ENCODE assay signal across 11 cellular contexts in the genomic region with DNA sequence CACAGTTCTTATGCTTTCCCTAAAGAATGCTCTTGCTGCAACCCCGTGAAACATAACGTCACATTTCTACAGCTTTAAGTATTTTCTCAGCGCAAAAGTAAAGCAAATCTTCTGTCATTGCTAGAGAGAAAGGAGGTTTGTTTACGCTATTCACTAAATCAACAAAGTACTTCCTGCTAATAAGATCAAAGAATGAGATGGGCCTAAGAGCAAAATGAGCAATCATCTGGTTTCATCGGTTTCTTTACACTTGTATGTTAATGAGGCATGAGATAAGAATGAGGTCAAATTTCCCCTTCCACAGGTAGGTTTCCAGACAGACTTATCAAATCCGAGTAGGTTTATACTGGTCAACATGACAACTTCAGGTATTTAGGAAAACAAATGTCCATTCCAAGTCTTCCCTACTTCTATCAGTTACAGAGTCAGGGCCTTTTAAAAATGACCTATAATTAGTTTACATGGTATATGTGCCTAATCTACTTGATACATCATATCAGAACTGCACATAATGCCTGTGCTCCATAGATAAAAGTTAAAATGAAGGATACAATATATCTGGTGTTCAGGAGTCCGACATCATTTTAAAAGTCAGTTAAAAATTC. TPM values are rescaled to one million over a fixed set of nuclear protein-coding genes. Genes with fewer than 3 reads are reported as not detected.
DNase-seq lines count a peak whose midpoint lies in the region; ATAC-seq lines count a peak whose summit lies in the region.
"Had no signal": no experiment of that assay in that cellular context is flagged by ENCODE, and none has a peak within 500 bp of the region (broad histone marks: within the 10 kb centered on the region; RNA-seq: fewer than 3 reads in every experiment).

No MANE protein-coding gene starts in this region.

- no peaks in the 10 kb centered on the region; the same call in 1 of the 2 replicates for H3K9me3 ChIP-seq in HUES6 (ENCODE audit: control insufficient read depth, insufficient read depth, low read depth, low read length)
- H3K9me3 ChIP-seq in aorta (ENCODE audit: control insufficient read depth, low read length), result no peaks in the 10 kb centered on the region

- ATAC-seq in activated T-cell treated with anti-CD3 and anti-CD28 coated beads, Interleukin-2, amount 50 U/mL, for 72 hours (replicated peaks in 1 of 2), result peak; percentile 27 to 58
- peak; percentile 60 for ATAC-seq in stimulated activated effector memory CD8-positive, alpha-beta T cell treated with anti-CD3 and anti-CD28 coated beads, Interleukin-12 subunit alpha, Interleukin-12 subunit beta, amount 100 ng/mL, for 72 hours
- ATAC-seq in GM19397 (IDR thresholded peaks at IDR 0.05; ENCODE audit: unreplicated experiment) (no peak), aorta (ENCODE audit: low FRiP score) (no peak)

- intact Hi-C loops in aorta (cut with DNase I), result no loop called here

- 89% methylated on average over 7 of the region's 7 CpGs for WGBS in aorta, 2 donors

- H3K27ac ChIP-seq in HUES6 (ENCODE audit: low read depth, low read length) (peak overlapping the region; percentile 15; the same call in 1 of the 2 replicates), aorta (ENCODE audit: low read depth in 1 of 2, low read length in 2 of 2) (no peak overlapping the region)
- H3K27ac ChIP-seq: BLaER1 treated with 17β-estradiol and CSF1 and Interleukin-3, amounts not matched to agents 10 nM and 100 nM; SK-N-MC had no signal

- peak overlapping the region; percentile 32 for H3K4me3 ChIP-seq in HUES6 (ENCODE audit: low read depth, low read length)
- H3K4me3 ChIP-seq in aorta (ENCODE audit: low read length in 2 of 2), result no peak overlapping the region
- H3K4me3 ChIP-seq: BLaER1 treated with 17β-estradiol and CSF1 and Interleukin-3, amounts not matched to agents 10 nM and 100 nM; SK-N-MC had no signal

- H3K4me1 Mint-ChIP-seq in activated T-cell treated with anti-CD3 and anti-CD28 coated beads, Interleukin-2, amount 50 U/mL, for 72 hours (ENCODE audit: low read depth), result peaks cover 48% of the 10 kb centered on the region
- H3K4me1 Mint-ChIP-seq in stimulated activated effector memory CD8-positive, alpha-beta T cell treated with anti-CD3 and anti-CD28 coated beads, Interleukin-12 subunit alpha, Interleukin-12 subunit beta, amount 100 ng/mL, for 72 hours, result no peaks in the 10 kb centered on the region

- H3K27me3 Mint-ChIP-seq in activated T-cell treated with anti-CD3 and anti-CD28 coated beads, Interleukin-2, amount 50 U/mL, for 72 hours (ENCODE audit: low read depth), result no peaks in the 10 kb centered on the region

- H3K27me3 ChIP-seq in HUES6 (ENCODE audit: control insufficient read depth, insufficient read depth, low read length) (no peaks in the 10 kb centered on the region), aorta (ENCODE audit: control insufficient read depth in 1 of 2, insufficient read depth in 2 of 2, low read length in 1 of 2) (no peaks in the 10 kb centered on the region)
- H3K27me3 ChIP-seq: BLaER1 treated with 17β-estradiol and CSF1 and Interleukin-3, amounts not matched to agents 10 nM and 100 nM had no signal

- H3K36me3 ChIP-seq in HUES6 (ENCODE audit: control insufficient read depth, insufficient read depth, low read length), result no peaks in the 10 kb centered on the region
- no peaks in the 10 kb centered on the region for H3K36me3 ChIP-seq in aorta (ENCODE audit: control insufficient read depth in 1 of 2, insufficient read depth in 2 of 2, low read length in 1 of 2)

- peaks cover 0 to 3% of the 10 kb centered on the region in 2 donors for H3K36me3 Mint-ChIP-seq in activated T-cell treated with anti-CD3 and anti-CD28 coated beads, Interleukin-2, amount 50 U/mL, for 72 hours (ENCODE audit: insufficient read depth in 2 of 2)
- no peaks in the 10 kb centered on the region for H3K36me3 Mint-ChIP-seq in stimulated activated effector memory CD8-positive, alpha-beta T cell treated with anti-CD3 and anti-CD28 coated beads, Interleukin-12 subunit alpha, Interleukin-12 subunit beta, amount 100 ng/mL, for 72 hours

- no peaks in the 10 kb centered on the region for H3K9me3 Mint-ChIP-seq in activated T-cell treated with anti-CD3 and anti-CD28 coated beads, Interleukin-2, amount 50 U/mL, for 72 hours
- H3K9me3 Mint-ChIP-seq in stimulated activated effector memory CD8-positive, alpha-beta T cell treated with anti-CD3 and anti-CD28 coated beads, Interleukin-12 subunit alpha, Interleukin-12 subunit beta, amount 100 ng/mL, for 72 hours, result no peaks in the 10 kb centered on the region

- DNase-seq in activated T-cell treated with anti-CD3 and anti-CD28 coated beads, Interleukin-2, amount 50 U/mL, for 72 hours, result no peak
- DNase-seq in activated T-cell treated with anti-CD3 and anti-CD28 coated beads for 4 hours, result no peak
- DNase-seq in astrocyte of the hippocampus (ENCODE audit: low read depth, low spot score), result peak; percentile 16
- no peak for DNase-seq in stimulated activated effector memory CD8-positive, alpha-beta T cell treated with anti-CD3 and anti-CD28 coated beads, Interleukin-12 subunit alpha, Interleukin-12 subunit beta, amount 100 ng/mL, for 72 hours (ENCODE audit: low spot score in 2 of 2)
- no peak for DNase-seq in NCI-H524 (lab: John Stamatoyannopoulos, UW)
- no peak for DNase-seq in aorta
- DNase-seq: anterior cingulate cortex had no signal

- H3K4me3 Mint-ChIP-seq in activated T-cell treated with anti-CD3 and anti-CD28 coated beads, Interleukin-2, amount 50 U/mL, for 72 hours, result no peak overlapping the region
- no peak overlapping the region for H3K4me3 Mint-ChIP-seq in stimulated activated effector memory CD8-positive, alpha-beta T cell treated with anti-CD3 and anti-CD28 coated beads, Interleukin-12 subunit alpha, Interleukin-12 subunit beta, amount 100 ng/mL, for 72 hours

- H3K4me1 ChIP-seq in HUES6 (ENCODE audit: control insufficient read depth, insufficient read depth, low read length) (peaks cover 29% of the 10 kb centered on the region), aorta (ENCODE audit: control insufficient read depth in 1 of 2, insufficient read depth in 2 of 2, low read length in 2 of 2) (no peaks in the 10 kb centered on the region)

- H3K27ac Mint-ChIP-seq in activated T-cell treated with anti-CD3 and anti-CD28 coated beads, Interleukin-2, amount 50 U/mL, for 72 hours, result no peak overlapping the region
- no peak overlapping the region for H3K27ac Mint-ChIP-seq in stimulated activated effector memory CD8-positive, alpha-beta T cell treated with anti-CD3 and anti-CD28 coated beads, Interleukin-12 subunit alpha, Interleukin-12 subunit beta, amount 100 ng/mL, for 72 hours

- no peak overlapping the region for H3K9ac ChIP-seq in HUES6 (ENCODE audit: low read length)
- H3K9ac ChIP-seq: BLaER1 treated with 17β-estradiol and CSF1 and Interleukin-3, amounts not matched to agents 10 nM and 100 nM had no signal

RNA-seq across cellular contexts. Expression of gene USP6NL, which starts 8.4 kb away (rescaled TPM):
- 1 to 10 TPM; 2.3 to 3.9 TPM for total RNA-seq in activated T-cell treated with anti-CD3 and anti-CD28 coated beads, Interleukin-2, amount 50 U/mL, for 72 hours
- total RNA-seq in aorta, result 10 to 100 TPM; 11.3 to 12.5 TPM
- 1 to 10 TPM; 3.8 to 4.1 TPM for polyA plus RNA-seq in aorta

Comparison
In these comparisons a context has a peak if more than half of its experiments do, and no peak if none do; other contexts are left out.
1. ATAC-seq: peak in activated T-cell treated with anti-CD3 and anti-CD28 coated beads, Interleukin-2, amount 50 U/mL, for 72 hours (2 of 2) and stimulated activated effector memory CD8-positive, alpha-beta T cell treated with anti-CD3 and anti-CD28 coated beads, Interleukin-12 subunit alpha, Interleukin-12 subunit beta, amount 100 ng/mL, for 72 hours (single experiment); none in GM19397 (single experiment) and aorta (single experiment).